11 cellular contexts compared by ENCODE assay signal in genomic region chr2:217402622-217403383, GRCh38.
DNase-seq lines count a peak whose midpoint lies in the region; ATAC-seq and TF ChIP-seq lines count a peak whose summit lies in the region.
"Had no signal": no experiment of that assay in that cellular context is flagged by ENCODE, and none has a peak within 500 bp of the region (broad histone marks: within the 10 kb centered on the region; RNA-seq: fewer than 3 reads in every experiment).

No MANE protein-coding gene starts in this region.

- no peaks in the 10 kb centered on the region for H3K79me2 ChIP-seq in mammary epithelial cell (ENCODE audit: insufficient read depth, low read length)

- in situ Hi-C loops in mammary epithelial cell (cut with MboI; ENCODE audit: low sequenced_read_pairs in 2 of 2) = no loop called here

- WGBS in mammary epithelial cell (ENCODE audit: low coverage, missing lambda C conversion rate) = 5% methylated on average over 5 of the region's 7 CpGs

- dilution Hi-C loops in mammary epithelial cell (cut with HindIII; ENCODE audit: low sequenced_read_pairs) = no loop called here

- DNase-seq in BE2C (peak; percentile 54), NCI-H1436 (lab: John Stamatoyannopoulos, UW) (peak; percentile 57), mammary epithelial cell (peak; percentile 81), T-helper 2 cell (no peak), NCI-H2107 treated with DMSO at 0.1 percent for 48 hours (lab: John Stamatoyannopoulos, UW; ENCODE audit: unreplicated experiment) (no peak)
- DNase-seq in activated CD4-positive, alpha-beta T cell treated with anti-CD3 and anti-CD28 coated beads for 48 hours = no peak
- DNase-seq: hippocampal formation, NCI-H2107 had no signal

- H3K4me1 ChIP-seq in BE2C (peaks cover 9% of the 10 kb centered on the region), mammary epithelial cell (ENCODE audit: insufficient read depth, low read length) (peaks cover 29% of the 10 kb centered on the region), muscle layer of duodenum (ENCODE audit: control insufficient read depth in 1 of 2, insufficient read depth in 2 of 2, low read length in 2 of 2) (peaks cover 0 to 18% of the 10 kb centered on the region in 2 donors)

- peak overlapping the region; percentile 3 for H3K4me2 ChIP-seq in mammary epithelial cell (ENCODE audit: insufficient read depth, low read depth, low read length)

- H3K36me3 ChIP-seq in BE2C (no peaks in the 10 kb centered on the region), mammary epithelial cell (ENCODE audit: insufficient read depth, low read length) (no peaks in the 10 kb centered on the region), muscle layer of duodenum (ENCODE audit: control insufficient read depth in 1 of 2, insufficient read depth in 2 of 2, low read length in 2 of 2) (no peaks in the 10 kb centered on the region)
- H3K36me3 ChIP-seq: neutrophil had no signal

- intact Hi-C loops in mammary epithelial cell (cut with micrococcal nuclease) = loop anchor here (1.0 kb wide), 1 partner anchor 9 kb away; no protein-coding TSS in a partner anchor

- H4K20me1 ChIP-seq in mammary epithelial cell (ENCODE audit: insufficient read depth, low read length) = no peaks in the 10 kb centered on the region

- H3K4me3 ChIP-seq in BE2C (ENCODE audit: low read depth, low read length) (no peak overlapping the region), mammary epithelial cell (replicated peaks in 1 of 3; ENCODE audit: insufficient read depth in 1 of 3, low read depth in 2 of 3, low read length in 3 of 3) (no peak overlapping the region), muscle layer of duodenum (ENCODE audit: low read depth in 1 of 2, low read length in 2 of 2) (no peak overlapping the region)

- no peak overlapping the region for H3K9ac ChIP-seq in mammary epithelial cell (ENCODE audit: insufficient read depth, low read length)

- no TSS peak for BruUV-seq in mammary epithelial cell (replicated peaks; lab: Mats Ljungman, UMichigan)

- no peaks in the 10 kb centered on the region for H3K9me3 ChIP-seq in BE2C
- no peaks in the 10 kb centered on the region for H3K9me3 ChIP-seq in mammary epithelial cell (replicated peaks; ENCODE audit: insufficient read depth, low read length)
- no peaks in the 10 kb centered on the region for H3K9me3 ChIP-seq in muscle layer of duodenum (ENCODE audit: control insufficient read depth in 1 of 2, low read length in 2 of 2)
- H3K9me3 ChIP-seq: neutrophil had no signal

- CTCF ChIA-PET in mammary epithelial cell (lab: Charles Lee; ENCODE audit: low non-redundant PET) = no interaction called here

- no peaks in the 10 kb centered on the region for H3K27me3 ChIP-seq in BE2C
- H3K27me3 ChIP-seq in mammary epithelial cell (ENCODE audit: insufficient read depth, low read length) = no peaks in the 10 kb centered on the region
- no peaks in the 10 kb centered on the region for H3K27me3 ChIP-seq in muscle layer of duodenum (ENCODE audit: low read depth, low read length)

- H3K27ac ChIP-seq in mammary epithelial cell (ENCODE audit: insufficient read depth, low read depth, low read length) (peak overlapping the region; percentile 33), muscle layer of duodenum (ENCODE audit: low read length) (peak overlapping the region; percentile 40)
- H3K27ac ChIP-seq: neutrophil had no signal

- peak overlapping the region; percentile 66 for H2AFZ ChIP-seq in mammary epithelial cell (ENCODE audit: low read depth, low read length)

- ATAC-seq in HG03457 (IDR thresholded peaks at IDR 0.05; ENCODE audit: unreplicated experiment) = no peak

- TF ChIP-seq CTCF in BE2C (IDR thresholded peaks at IDR 0.05; ENCODE audit: low read depth, low read length) = no peak
- no peak for TF ChIP-seq CTCF in mammary epithelial cell (conservative IDR thresholded peaks at IDR 0.05 in 1 of 2, IDR thresholded peaks at IDR 0.05 in 1 of 2; ENCODE audit: extremely low read depth in 1 of 2, insufficient read depth in 1 of 2, low read depth in 1 of 2, low read length in 2 of 2)

Comparison
In these comparisons a context has a peak if more than half of its experiments do, and no peak if none do; other contexts are left out.
1. DNase-seq: peak in BE2C (single experiment), NCI-H1436 (single experiment) and mammary epithelial cell (single experiment); none in T-helper 2 cell (0 of 5), activated CD4-positive, alpha-beta T cell treated with anti-CD3 and anti-CD28 coated beads for 48 hours (single experiment) and NCI-H2107 treated with DMSO at 0.1 percent for 48 hours (single experiment).